In genomic region chr1:24745711-24746582, GRCh38 we compare ENCODE assay signal across 1 cellular context.
TF ChIP-seq lines count a peak whose summit lies in the region.

No MANE protein-coding gene starts in this region.

TF ChIP-seq in IMR-90, 13 proteins besides CTCF, POLR2A, EP300 and RAD21 (continued from another document):
- TF ChIP-seq USF2 (IDR thresholded peaks at IDR 0.05; ENCODE audit: low read depth, low read length) (no peak), RCOR1 (IDR thresholded peaks at IDR 0.05; ENCODE audit: insufficient replicate concordance, low read length) (no peak), SMC3 (IDR thresholded peaks at IDR 0.05; ENCODE audit: low read depth, low read length) (peak; percentile 16; the same call in 1 of the 2 replicates), NFE2L2 (IDR thresholded peaks at IDR 0.05; ENCODE audit: low read depth, low read length) (no peak), ELK1 (IDR thresholded peaks at IDR 0.05; ENCODE audit: borderline replicate concordance, low read depth, low read length) (no peak), FOS (IDR thresholded peaks at IDR 0.05; ENCODE audit: low read depth, low read length) (no peak)
